ENCODE assay signal across 1 cellular context in genomic region chr1:8377382-8377928, GRCh38.
A peak's percentile ranks its signal among the peaks of the same experiment; 100 is the strongest.
TF ChIP-seq lines count a peak whose summit lies in the region.

No MANE protein-coding gene starts in this region.

TF ChIP-seq in K562, 482 proteins besides CTCF, POLR2A, EP300 and RAD21 (continued from another document):
- TF ChIP-seq IFI16 (CRISPR knock-in tag; IDR thresholded peaks at IDR 0.05) (no peak), KHSRP (IDR thresholded peaks at IDR 0.05) (no peak), SNIP1 (IDR thresholded peaks at IDR 0.05; ENCODE audit: low read depth) (no peak), JUNB (CRISPR knock-in tag; conservative IDR thresholded peaks at IDR 0.05) (no peak), ZNF408 (CRISPR knock-in tag; IDR thresholded peaks at IDR 0.05; ENCODE audit: low read depth) (0 out of 2 replicates have a peak, but pooled peaks have one; percentile 23), DLX4 (CRISPR knock-in tag; IDR thresholded peaks at IDR 0.05) (no peak)
- TF ChIP-seq, protein P1, sequence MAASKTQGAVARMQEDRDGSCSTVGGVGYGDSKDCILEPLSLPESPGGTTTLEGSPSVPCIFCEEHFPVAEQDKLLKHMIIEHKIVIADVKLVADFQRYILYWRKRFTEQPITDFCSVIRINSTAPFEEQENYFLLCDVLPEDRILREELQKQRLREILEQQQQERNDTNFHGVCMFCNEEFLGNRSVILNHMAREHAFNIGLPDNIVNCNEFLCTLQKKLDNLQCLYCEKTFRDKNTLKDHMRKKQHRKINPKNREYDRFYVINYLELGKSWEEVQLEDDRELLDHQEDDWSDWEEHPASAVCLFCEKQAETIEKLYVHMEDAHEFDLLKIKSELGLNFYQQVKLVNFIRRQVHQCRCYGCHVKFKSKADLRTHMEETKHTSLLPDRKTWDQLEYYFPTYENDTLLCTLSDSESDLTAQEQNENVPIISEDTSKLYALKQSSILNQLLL (CRISPR knock-in tag; IDR thresholded peaks at IDR 0.05; ENCODE audit: borderline replicate concordance), result 0 out of 2 replicates have a peak, but pooled peaks have one; percentile 31
